ENCODE assay signal across 12 cellular contexts in the genomic region with DNA sequence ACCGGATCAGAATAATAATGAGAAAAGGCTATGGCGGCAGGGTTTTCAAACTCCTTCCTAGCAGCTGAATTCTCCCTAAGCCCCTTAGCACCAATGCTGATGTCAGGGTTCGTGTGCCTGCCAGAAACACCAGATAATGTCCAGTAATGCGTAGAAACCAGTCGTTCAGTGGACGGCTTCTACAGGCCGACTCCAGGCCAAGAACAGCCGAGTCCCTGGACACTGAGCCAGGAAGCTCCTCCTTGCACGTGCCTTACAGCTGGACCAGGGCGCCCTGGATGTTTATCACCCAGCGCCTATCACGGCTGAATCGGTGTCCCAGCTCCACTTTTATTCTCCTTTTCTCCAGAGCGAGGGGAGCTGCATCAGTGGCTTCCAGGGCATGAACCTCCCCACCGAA. TPM values are rescaled to one million over a fixed set of nuclear protein-coding genes. Genes with fewer than 3 reads are reported as not detected.
"Had no signal": no experiment of that assay in that cellular context is flagged by ENCODE, and none has a peak within 500 bp of the region (broad histone marks: within the 10 kb centered on the region; RNA-seq: fewer than 3 reads in every experiment).

No MANE protein-coding gene starts in this region.

RNA-seq across cellular contexts. Expression of gene PGA4, which starts 8.9 kb away (rescaled TPM):
- total RNA-seq: activated naive CD4-positive, alpha-beta T cell treated with anti-CD3 and anti-CD28 coated beads for 36 hours; activated naive CD4-positive, alpha-beta T cell treated with anti-CD3 and anti-CD28 coated beads, Interleukin-2, amount 50 U/mL, for 72 hours; activated naive CD8-positive, alpha-beta T cell treated with anti-CD3 and anti-CD28 coated beads for 36 hours; activated naive CD8-positive, alpha-beta T cell treated with anti-CD3 and anti-CD28 coated beads, Interleukin-2, amount 10 ng/mL, durations not matched to agents 7 days and 5 days; activated T-cell treated with anti-CD3 and anti-CD28 coated beads, Interleukin-2, amount 50 U/mL, for 4 hours; activated T-cell treated with anti-CD3 and anti-CD28 coated beads, Interleukin-2, amount 50 U/mL, for 72 hours; activated T-helper 1 cell treated with anti-CD3 and anti-CD28 coated beads, Interleukin-12 subunit alpha, Interleukin-12 subunit beta, Interleukin-2, Interleukin-4 antibody, amounts not matched to agents 30 ng/mL and 10 ng/mL and 1 ng/mL, durations not matched to agents 14 hours and 24 hours and 36 hours; activated T-helper 17 cell treated with anti-CD3 and anti-CD28 coated beads, Interleukin-2, amount 50 U/mL, for 72 hours; activated T-helper 2 cell treated with anti-CD3 and anti-CD28 coated beads, Interferon-gamma antibody, Interleukin-2, Interleukin-4, amounts not matched to agents 10 μg/mL and 5 μg/mL and 100 μg/mL, durations not matched to agents 14 hours and 24 hours and 36 hours; bronchial epithelial cell; cardiac septum had no signal

RNA-seq across cellular contexts. Expression of gene PGA5, which starts 9.9 kb away (rescaled TPM):
- total RNA-seq: activated naive CD4-positive, alpha-beta T cell treated with anti-CD3 and anti-CD28 coated beads for 36 hours; activated naive CD4-positive, alpha-beta T cell treated with anti-CD3 and anti-CD28 coated beads, Interleukin-2, amount 50 U/mL, for 72 hours; activated naive CD8-positive, alpha-beta T cell treated with anti-CD3 and anti-CD28 coated beads for 36 hours; activated naive CD8-positive, alpha-beta T cell treated with anti-CD3 and anti-CD28 coated beads, Interleukin-2, amount 10 ng/mL, durations not matched to agents 7 days and 5 days; activated T-cell treated with anti-CD3 and anti-CD28 coated beads, Interleukin-2, amount 50 U/mL, for 4 hours; activated T-cell treated with anti-CD3 and anti-CD28 coated beads, Interleukin-2, amount 50 U/mL, for 72 hours; activated T-helper 1 cell treated with anti-CD3 and anti-CD28 coated beads, Interleukin-12 subunit alpha, Interleukin-12 subunit beta, Interleukin-2, Interleukin-4 antibody, amounts not matched to agents 30 ng/mL and 10 ng/mL and 1 ng/mL, durations not matched to agents 14 hours and 24 hours and 36 hours; activated T-helper 17 cell treated with anti-CD3 and anti-CD28 coated beads, Interleukin-2, amount 50 U/mL, for 72 hours; activated T-helper 2 cell treated with anti-CD3 and anti-CD28 coated beads, Interferon-gamma antibody, Interleukin-2, Interleukin-4, amounts not matched to agents 10 μg/mL and 5 μg/mL and 100 μg/mL, durations not matched to agents 14 hours and 24 hours and 36 hours; bronchial epithelial cell; cardiac septum had no signal

RNA-seq across cellular contexts. Expression of gene PGA3, which starts 27.7 kb away (rescaled TPM):
- total RNA-seq: activated naive CD4-positive, alpha-beta T cell treated with anti-CD3 and anti-CD28 coated beads for 36 hours; activated naive CD4-positive, alpha-beta T cell treated with anti-CD3 and anti-CD28 coated beads, Interleukin-2, amount 50 U/mL, for 72 hours; activated naive CD8-positive, alpha-beta T cell treated with anti-CD3 and anti-CD28 coated beads for 36 hours; activated naive CD8-positive, alpha-beta T cell treated with anti-CD3 and anti-CD28 coated beads, Interleukin-2, amount 10 ng/mL, durations not matched to agents 7 days and 5 days; activated T-cell treated with anti-CD3 and anti-CD28 coated beads, Interleukin-2, amount 50 U/mL, for 4 hours; activated T-cell treated with anti-CD3 and anti-CD28 coated beads, Interleukin-2, amount 50 U/mL, for 72 hours; activated T-helper 1 cell treated with anti-CD3 and anti-CD28 coated beads, Interleukin-12 subunit alpha, Interleukin-12 subunit beta, Interleukin-2, Interleukin-4 antibody, amounts not matched to agents 30 ng/mL and 10 ng/mL and 1 ng/mL, durations not matched to agents 14 hours and 24 hours and 36 hours; activated T-helper 17 cell treated with anti-CD3 and anti-CD28 coated beads, Interleukin-2, amount 50 U/mL, for 72 hours; activated T-helper 2 cell treated with anti-CD3 and anti-CD28 coated beads, Interferon-gamma antibody, Interleukin-2, Interleukin-4, amounts not matched to agents 10 μg/mL and 5 μg/mL and 100 μg/mL, durations not matched to agents 14 hours and 24 hours and 36 hours; bronchial epithelial cell; cardiac muscle cell had no signal
- polyA plus RNA-seq: cardiac muscle cell had no signal
